15 cellular contexts compared by ENCODE assay signal in genomic region chr20:64100946-64101688, GRCh38. TPM values are rescaled to one million over a fixed set of nuclear protein-coding genes. Genes with fewer than 3 reads are reported as not detected.
DNase-seq lines count a peak whose midpoint lies in the region; ATAC-seq and TF ChIP-seq lines count a peak whose summit lies in the region.
"Had no signal": no experiment of that assay in that cellular context is flagged by ENCODE, and none has a peak within 500 bp of the region (broad histone marks: within the 10 kb centered on the region; RNA-seq: fewer than 3 reads in every experiment).

No MANE protein-coding gene starts in this region.

- H3K27ac Mint-ChIP-seq in naive B cell: peak overlapping the region in 5 of 6 donors; percentile 74 to 96 (median 86)

- 71 to 87% methylated on average over 3 to 9 of the region's 9 CpGs for WGBS in upper lobe of left lung, 2 donors

- TF ChIP-seq EP300 in upper lobe of left lung (IDR thresholded peaks at IDR 0.05): no peak

- no peaks in the 10 kb centered on the region for H3K9me2 ChIP-seq in OCI-LY7 (ENCODE audit: insufficient read depth, low read length)

- intact Hi-C loops in left ventricle myocardium superior (cut with micrococcal nuclease) (no loop called here), OCI-LY7 (cut with micrococcal nuclease; ENCODE audit: unreplicated experiment) (loop anchor here (2.0 kb wide), 1 partner anchor 22 kb away; the partner anchor contains the start of gene RGS19)

- H3K4me1 Mint-ChIP-seq in naive B cell: peaks cover 16 to 27% (median 21%) of the 10 kb centered on the region in 3 donors

- H3K27ac ChIP-seq in right atrium auricular region: no peak overlapping the region
- peak overlapping the region; percentile 60 for H3K27ac ChIP-seq in OCI-LY7 (ENCODE audit: low read depth, low read length, poor library complexity, severe bottlenecking)
- no peak overlapping the region for H3K27ac ChIP-seq in upper lobe of left lung
- H3K27ac ChIP-seq: gastrocnemius medialis, skin epidermis, uterus had no signal

- no peak for TF ChIP-seq POLR2A in upper lobe of left lung (IDR thresholded peaks at IDR 0.05)

- ATAC-seq in left ventricle myocardium superior (no peak), naive B cell (ENCODE audit: low read depth in 2 of 2) (no peak), upper lobe of left lung (ENCODE audit: low FRiP score in 2 of 2) (no peak)

- no TSS peak for BruUV-seq in OCI-LY7 (replicated peaks; lab: Mats Ljungman, UMichigan)

- TF ChIP-seq CTCF in right atrium auricular region (IDR thresholded peaks at IDR 0.05): no peak
- no peak for TF ChIP-seq CTCF in OCI-LY7 (conservative IDR thresholded peaks at IDR 0.05; ENCODE audit: low read length)
- no peak for TF ChIP-seq CTCF in upper lobe of left lung (IDR thresholded peaks at IDR 0.05)

- H2AFZ ChIP-seq in OCI-LY7 (ENCODE audit: low read length): peak overlapping the region; percentile 73; the same call in 1 of the 2 replicates

- H3K36me3 Mint-ChIP-seq in naive B cell: peaks cover 0 to 8% of the 10 kb centered on the region in 2 donors

- H3K36me3 ChIP-seq in right atrium auricular region (no peaks in the 10 kb centered on the region), OCI-LY7 (ENCODE audit: insufficient read depth, low read length) (no peaks in the 10 kb centered on the region), upper lobe of left lung (peaks cover 0 to 8% (median 3%) of the 10 kb centered on the region in 4 donors)
- H3K36me3 ChIP-seq: gastrocnemius medialis, uterus had no signal

- H3K27me3 Mint-ChIP-seq in naive B cell: peaks cover 0 to 17% (median 8%) of the 10 kb centered on the region in 3 donors

- H4K20me1 ChIP-seq in OCI-LY7 (ENCODE audit: insufficient read depth, low read length): no peaks in the 10 kb centered on the region

- H3K27me3 ChIP-seq in right atrium auricular region (no peaks in the 10 kb centered on the region), upper lobe of left lung (peaks cover 1 to 19% (median 12%) of the 10 kb centered on the region in 4 donors)
- H3K27me3 ChIP-seq: BE2C had no signal

- H3K9me3 ChIP-seq in right atrium auricular region: no peaks in the 10 kb centered on the region
- no peaks in the 10 kb centered on the region for H3K9me3 ChIP-seq in OCI-LY7 (ENCODE audit: low read length)
- no peaks in the 10 kb centered on the region for H3K9me3 ChIP-seq in upper lobe of left lung
- H3K9me3 ChIP-seq: BE2C, gastrocnemius medialis, uterus had no signal

- CTCF ChIA-PET in OCI-LY7 (lab: Charles Lee; ENCODE audit: unreplicated experiment): no interaction called here

- no peaks in the 10 kb centered on the region for H3K79me2 ChIP-seq in OCI-LY7 (ENCODE audit: insufficient read depth, low read depth, low read length)

- peak overlapping the region; percentile 16 to 85 (median 70) for H3K4me3 Mint-ChIP-seq in naive B cell

- peak overlapping the region; percentile 71 for H3K4me2 ChIP-seq in OCI-LY7 (ENCODE audit: low read length)

- peaks cover 0 to 6% (median 0%) of the 10 kb centered on the region in 7 donors for H3K9me3 Mint-ChIP-seq in naive B cell

- H3K4me1 ChIP-seq in right atrium auricular region (peaks cover 0 to 12% of the 10 kb centered on the region in 2 donors), OCI-LY7 (ENCODE audit: insufficient read depth, low read length, poor library complexity, severe bottlenecking) (peaks cover 36% of the 10 kb centered on the region), upper lobe of left lung (peaks cover 10 to 14% (median 11%) of the 10 kb centered on the region in 4 donors)

- DNase-seq in left ventricle myocardium superior (peak; percentile 9), right atrium auricular region (ENCODE audit: low spot score) (no peak), OCI-LY7 (ENCODE audit: low spot score) (no peak), naive B cell (no peak), OCI-M1 (lab: John Stamatoyannopoulos, UW) (no peak), A172 (ENCODE audit: low spot score) (no peak), NCI-H446 (lab: John Stamatoyannopoulos, UW) (no peak), upper lobe of left lung (no peak)
- DNase-seq: mammary epithelial cell, occipital lobe, SIG-M5, uterus had no signal

- no peak overlapping the region for H3K4me3 ChIP-seq in right atrium auricular region
- no peak overlapping the region for H3K4me3 ChIP-seq in OCI-LY7 (ENCODE audit: low read depth, low read length, poor library complexity, severe bottlenecking)
- H3K4me3 ChIP-seq in upper lobe of left lung: no peak overlapping the region
- H3K4me3 ChIP-seq: uterus had no signal

- POLR2A ChIA-PET in OCI-LY7 (lab: Charles Lee): no interaction called here

RNA-seq across cellular contexts. Expression of gene NPBWR2, which starts 6.2 kb away (rescaled TPM):
- total RNA-seq in left ventricle myocardium superior: not detected
- not detected for total RNA-seq in right atrium auricular region
- not detected in 2 replicates for total RNA-seq in OCI-LY7 (2014; rRNA removed; shearing (Covaris generic))
- not detected in 2 replicates for total RNA-seq in OCI-LY7 (2022)
- not detected for polyA plus RNA-seq in naive B cell (ENCODE audit: low read depth in 6 of 6)
- total RNA-seq in A172 (2014; rRNA removed; shearing (Covaris generic)): not detected in 2 replicates
- not detected for total RNA-seq in upper lobe of left lung
- total RNA-seq: gastrocnemius medialis, mammary epithelial cell, occipital lobe, uterus had no signal
- polyA plus RNA-seq: mammary epithelial cell had no signal

RNA-seq across cellular contexts. Expression of gene LKAAEAR1, which starts 16.9 kb away (rescaled TPM):
- not detected for total RNA-seq in left ventricle myocardium superior
- not detected for total RNA-seq in right atrium auricular region
- total RNA-seq in OCI-LY7 (2014; rRNA removed; shearing (Covaris generic)): not detected in 2 replicates
- not detected in 2 replicates for total RNA-seq in OCI-LY7 (2022)
- under 1 TPM in 1 of 6 donors, not detected in 5; 0.47 TPM for polyA plus RNA-seq in naive B cell (ENCODE audit: low read depth in 6 of 6)
- 0.24 TPM in 1 of 2 replicates, not detected in the other for total RNA-seq in A172 (2014; rRNA removed; shearing (Covaris generic))
- total RNA-seq in upper lobe of left lung: 1 to 10 TPM in 4 of 6 donors, not detected in 2; 1.3 to 7.8 (median 4.9) TPM
- total RNA-seq: gastrocnemius medialis, uterus had no signal

RNA-seq across cellular contexts. Expression of gene OPRL1, which starts 21.2 kb away (rescaled TPM):
- 0.27 TPM for total RNA-seq in left ventricle myocardium superior
- total RNA-seq in right atrium auricular region: 1 to 10 TPM in 1 of 2 donors, under 1 TPM in 1; 0.75 to 1.4 TPM
- 4.8 and 6.4 TPM in 2 replicates for total RNA-seq in OCI-LY7 (2014; rRNA removed; shearing (Covaris generic))
- total RNA-seq in OCI-LY7 (2022): 6.1 and 7.6 TPM in 2 replicates
- 1 to 10 TPM in 5 of 6 donors, under 1 TPM in 1; 0.91 to 3.4 (median 2.3) TPM for polyA plus RNA-seq in naive B cell (ENCODE audit: low read depth in 6 of 6)
- 0.81 and 1.2 TPM in 2 replicates for total RNA-seq in A172 (2014; rRNA removed; shearing (Covaris generic))
- total RNA-seq in upper lobe of left lung: 1 to 10 TPM; 1.7 to 3.1 (median 2.6) TPM

RNA-seq across cellular contexts. Expression of gene RGS19, which starts 21.8 kb away (rescaled TPM):
- total RNA-seq in left ventricle myocardium superior (5.4 TPM), right atrium auricular region (10 to 100 TPM in 1 of 2 donors, 1 to 10 TPM in 1; 7.8 to 14.1 TPM), OCI-LY7 (2022) (63.5 and 69.4 TPM in 2 replicates), upper lobe of left lung (10 to 100 TPM; 21.5 to 70.8 (median 55.6) TPM)
- total RNA-seq in OCI-LY7 (2014; rRNA removed; shearing (Covaris generic)): 85.5 and 106 TPM in 2 replicates
- polyA plus RNA-seq in naive B cell (ENCODE audit: low read depth in 6 of 6): 100 to 1,000 TPM; 112 to 170 (median 132) TPM
- total RNA-seq in A172 (2014; rRNA removed; shearing (Covaris generic)): 29.3 and 29.5 TPM in 2 replicates

RNA-seq across cellular contexts. Expression of gene TCEA2, which starts 38.1 kb away (rescaled TPM):
- total RNA-seq in left ventricle myocardium superior (35.6 TPM), right atrium auricular region (10 to 100 TPM; 17.8 to 25.5 TPM), OCI-LY7 (2022) (71.2 and 72.3 TPM in 2 replicates), upper lobe of left lung (10 to 100 TPM; 21.7 to 56.0 (median 28.4) TPM)
- total RNA-seq in OCI-LY7 (2014; rRNA removed; shearing (Covaris generic)): 36.4 and 37.5 TPM in 2 replicates
- polyA plus RNA-seq in naive B cell (ENCODE audit: low read depth in 6 of 6): 10 to 100 TPM; 30.2 to 51.5 (median 41.4) TPM
- 52.7 and 58.3 TPM in 2 replicates for total RNA-seq in A172 (2014; rRNA removed; shearing (Covaris generic))
